Comparison of ENCODE assay signal across 16 cellular contexts in genomic region chr7:86313842-86314241, GRCh38.
A peak's percentile ranks its signal among the peaks of the same experiment; 100 is the strongest.
DNase-seq lines count a peak whose midpoint lies in the region; ATAC-seq and TF ChIP-seq lines count a peak whose summit lies in the region.
"Had no signal": no experiment of that assay in that cellular context is flagged by ENCODE, and none has a peak within 500 bp of the region (broad histone marks: within the 10 kb centered on the region; RNA-seq: fewer than 3 reads in every experiment).

No MANE protein-coding gene starts in this region.

- POLR2A ChIA-PET in OCI-LY7 (lab: Charles Lee), result interaction anchor here (0.6 to 4.7 kb wide), 3 partner anchors 7 to 374 kb away, joined by 3 to 52 read pairs (median 14); no protein-coding TSS in a partner anchor

- DNase-seq in OCI-LY7 (ENCODE audit: low spot score) (no peak), iPS-NIHi7 (ENCODE audit: extremely low spot score) (peak; percentile 9), mammary epithelial cell (no peak)
- DNase-seq in stimulated activated naive CD4-positive, alpha-beta T cell (lab: John Stamatoyannopoulos, UW), result no peak
- DNase-seq: C1 segment of cervical spinal cord; Calu3; CD4-positive, alpha-beta memory T cell; COR-L47; DMS53; DMS79 treated with DMSO at 0.1 percent for 48 hours; GF-D8; GM23248; HFFc6 had no signal

- H3K4me1 ChIP-seq in HUES48 (ENCODE audit: control insufficient read depth, insufficient read depth, low read length) (peaks cover 32% of the 10 kb centered on the region), OCI-LY7 (ENCODE audit: insufficient read depth, low read length, poor library complexity, severe bottlenecking) (peaks cover 28% of the 10 kb centered on the region), mammary epithelial cell (ENCODE audit: insufficient read depth, low read length) (no peaks in the 10 kb centered on the region)
- H3K4me1 ChIP-seq: HAP-1 had no signal

- H4K20me1 ChIP-seq in OCI-LY7 (ENCODE audit: insufficient read depth, low read length), result no peaks in the 10 kb centered on the region
- no peaks in the 10 kb centered on the region for H4K20me1 ChIP-seq in mammary epithelial cell (ENCODE audit: insufficient read depth, low read length)

- H3K27ac ChIP-seq in HUES48 (ENCODE audit: low read depth, low read length) (peak overlapping the region; percentile 60), OCI-LY7 (ENCODE audit: low read depth, low read length, poor library complexity, severe bottlenecking) (no peak overlapping the region), mammary epithelial cell (ENCODE audit: insufficient read depth, low read depth, low read length) (no peak overlapping the region)
- H3K27ac ChIP-seq: GM23248 had no signal

- H3K9me3 ChIP-seq in HUES48 (ENCODE audit: control insufficient read depth, insufficient read depth, low read length) (no peaks in the 10 kb centered on the region), OCI-LY7 (ENCODE audit: low read length) (peaks cover 21% of the 10 kb centered on the region; the same call in 1 of the 2 replicates), mammary epithelial cell (replicated peaks; ENCODE audit: insufficient read depth, low read length) (no peaks in the 10 kb centered on the region)
- H3K9me3 ChIP-seq: HAP-1 had no signal

- H3K9ac ChIP-seq in HUES48 (ENCODE audit: low read depth, low read length), result no peak overlapping the region
- no peak overlapping the region for H3K9ac ChIP-seq in mammary epithelial cell (ENCODE audit: insufficient read depth, low read length)
- H3K9ac ChIP-seq: GM23248 had no signal

- intact Hi-C loops in OCI-LY7 (cut with micrococcal nuclease; ENCODE audit: unreplicated experiment) (no loop called here), mammary epithelial cell (cut with micrococcal nuclease) (no loop called here)

- H3K36me3 ChIP-seq in HUES48 (ENCODE audit: control insufficient read depth, insufficient read depth, low read length) (no peaks in the 10 kb centered on the region), OCI-LY7 (ENCODE audit: insufficient read depth, low read length) (peaks cover 22% of the 10 kb centered on the region), mammary epithelial cell (ENCODE audit: insufficient read depth, low read length) (no peaks in the 10 kb centered on the region)
- H3K36me3 ChIP-seq: HAP-1 had no signal

- CTCF ChIA-PET in OCI-LY7 (lab: Charles Lee; ENCODE audit: unreplicated experiment) (no interaction called here), mammary epithelial cell (lab: Charles Lee; ENCODE audit: low non-redundant PET) (no interaction called here)

- dilution Hi-C loops in mammary epithelial cell (cut with HindIII; ENCODE audit: low sequenced_read_pairs), result no loop called here

- TF ChIP-seq CTCF in OCI-LY7 (conservative IDR thresholded peaks at IDR 0.05; ENCODE audit: low read length), result no peak
- no peak for TF ChIP-seq CTCF in mammary epithelial cell (conservative IDR thresholded peaks at IDR 0.05 in 1 of 2, IDR thresholded peaks at IDR 0.05 in 1 of 2; ENCODE audit: extremely low read depth in 1 of 2, insufficient read depth in 1 of 2, low read depth in 1 of 2, low read length in 2 of 2)

- H3K79me2 ChIP-seq in OCI-LY7 (ENCODE audit: insufficient read depth, low read depth, low read length) (no peaks in the 10 kb centered on the region), mammary epithelial cell (ENCODE audit: insufficient read depth, low read length) (no peaks in the 10 kb centered on the region)

- 50% methylated on average over 2 of the region's 2 CpGs for WGBS in mammary epithelial cell (ENCODE audit: low coverage, missing lambda C conversion rate)

- ATAC-seq in HG03095 (IDR thresholded peaks at IDR 0.05; ENCODE audit: unreplicated experiment), result no peak

- in situ Hi-C loops in mammary epithelial cell (cut with MboI; ENCODE audit: low sequenced_read_pairs in 2 of 2), result no loop called here

- H3K4me3 ChIP-seq in HUES48 (ENCODE audit: low read depth, low read length) (no peak overlapping the region), OCI-LY7 (ENCODE audit: low read depth, low read length, poor library complexity, severe bottlenecking) (no peak overlapping the region), mammary epithelial cell (replicated peaks in 1 of 3; ENCODE audit: insufficient read depth in 1 of 3, low read depth in 2 of 3, low read length in 3 of 3) (no peak overlapping the region)
- H3K4me3 ChIP-seq: GM23248, HAP-1 had no signal

- H3K27me3 ChIP-seq in HUES48 (ENCODE audit: control insufficient read depth, insufficient read depth, low read length), result no peaks in the 10 kb centered on the region
- no peaks in the 10 kb centered on the region for H3K27me3 ChIP-seq in mammary epithelial cell (ENCODE audit: insufficient read depth, low read length)

- H2AFZ ChIP-seq in OCI-LY7 (ENCODE audit: low read length) (peak overlapping the region; percentile 51; the same call in 1 of the 2 replicates), mammary epithelial cell (ENCODE audit: low read depth, low read length) (no peak overlapping the region)
- H2AFZ ChIP-seq: GM23248 had no signal

- no peaks in the 10 kb centered on the region for H3K9me2 ChIP-seq in OCI-LY7 (ENCODE audit: insufficient read depth, low read length)

- H3K4me2 ChIP-seq in OCI-LY7 (ENCODE audit: low read length) (no peak overlapping the region), mammary epithelial cell (ENCODE audit: insufficient read depth, low read depth, low read length) (no peak overlapping the region)

- no TSS peak for BruUV-seq in OCI-LY7 (replicated peaks; lab: Mats Ljungman, UMichigan)
- no TSS peak for BruUV-seq in mammary epithelial cell (replicated peaks; lab: Mats Ljungman, UMichigan)
